5 cellular contexts compared by ENCODE assay signal in the genomic region with DNA sequence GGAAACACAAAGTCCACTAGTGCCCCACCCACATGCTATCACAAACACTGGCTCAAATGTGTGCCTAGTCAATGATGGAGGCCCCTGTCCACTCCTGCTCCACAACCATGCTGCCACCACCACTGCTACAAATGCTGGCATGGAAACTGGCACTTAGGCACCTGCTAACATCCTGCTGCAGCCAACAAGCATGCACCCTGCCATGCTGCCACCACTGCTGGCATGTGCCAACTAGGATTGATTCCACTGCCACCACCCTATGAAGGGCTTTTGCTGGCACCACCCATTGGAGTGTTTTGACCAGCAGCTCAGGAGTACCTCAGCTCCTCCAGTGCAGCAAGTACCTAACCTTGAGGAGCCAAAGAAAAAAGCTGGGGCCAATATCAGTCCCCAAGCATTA.
"Had no signal": no experiment of that assay in that cellular context is flagged by ENCODE, and none has a peak within 500 bp of the region (broad histone marks: within the 10 kb centered on the region; RNA-seq: fewer than 3 reads in every experiment).

No MANE protein-coding gene starts in this region.

- H3K4me1 Mint-ChIP-seq: GM23338, H9, IgD-negative memory B cell had no signal

- DNase-seq: H9, KBM-7 had no signal

- ATAC-seq: GM23338, HepG2 had no signal

- H3K27ac Mint-ChIP-seq: GM23338 had no signal

- H3K4me3 Mint-ChIP-seq: GM23338, H9, IgD-negative memory B cell had no signal

- H3K27me3 Mint-ChIP-seq: IgD-negative memory B cell had no signal

- H3K9me3 Mint-ChIP-seq: GM23338, H9 had no signal

- H3K4me3 ChIP-seq: GM23338 had no signal
